Comparison of ENCODE assay signal across 8 cellular contexts in genomic region chr20:25623736-25624499, GRCh38. TPM values are rescaled to one million over a fixed set of nuclear protein-coding genes. Genes with fewer than 3 reads are reported as not detected.
DNase-seq lines count a peak whose midpoint lies in the region; ATAC-seq and TF ChIP-seq lines count a peak whose summit lies in the region.

A gene with protein sequence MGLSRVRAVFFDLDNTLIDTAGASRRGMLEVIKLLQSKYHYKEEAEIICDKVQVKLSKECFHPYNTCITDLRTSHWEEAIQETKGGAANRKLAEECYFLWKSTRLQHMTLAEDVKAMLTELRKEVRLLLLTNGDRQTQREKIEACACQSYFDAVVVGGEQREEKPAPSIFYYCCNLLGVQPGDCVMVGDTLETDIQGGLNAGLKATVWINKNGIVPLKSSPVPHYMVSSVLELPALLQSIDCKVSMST (minus strand): TSS chr20:25624014. CDS start chr20:25623948, 66 bp downstream.

- intact Hi-C loops in left ventricle myocardium superior (cut with micrococcal nuclease) (no loop called here), prostate gland (cut with DNase I) (loop anchor here (2.0 to 10.0 kb wide), 3 partner anchors 73 to 629 kb away; partner anchors contain the start of genes APMAP and ZNF337)

- TF ChIP-seq POLR2A in GM15510 (IDR thresholded peaks at IDR 0.05; ENCODE audit: borderline replicate concordance, extremely low read depth, insufficient read length) (peak; percentile 87), prostate gland (IDR thresholded peaks at IDR 0.05) (peak; percentile 70)

- DNase-seq in NCI-H146 treated with DMSO at 0.1 percent for 48 hours (lab: John Stamatoyannopoulos, UW; ENCODE audit: unreplicated experiment), result peak; percentile 96
- DNase-seq in T-helper 1 cell, result peak; percentile 70 to 93 (median 76)
- DNase-seq in amniotic stem cell (lab: John Stamatoyannopoulos, UW), result peak; percentile 99
- DNase-seq in left ventricle myocardium superior, result peak; percentile 98
- DNase-seq in prostate gland (ENCODE audit: low spot score), result peak; percentile 95

- WGBS in prostate gland, result 1% methylated on average over 61 of the region's 81 CpGs
- WGBS in urinary bladder, result under 1% methylated on average over 81 of the region's 81 CpGs

- peak within 1 kb of the TSS; percentile 62 to 86 for H3K4me3 ChIP-seq in prostate gland
- H3K4me3 ChIP-seq in urinary bladder (ENCODE audit: low read depth, low read length), result peak within 1 kb of the TSS; percentile 84

- H3K4me1 ChIP-seq in prostate gland (replicated peaks), result no peaks in the 10 kb centered on the region
- H3K4me1 ChIP-seq in urinary bladder (ENCODE audit: insufficient read depth), result no peaks in the 10 kb centered on the region

- no peaks in the 10 kb centered on the region for H3K9me3 ChIP-seq in prostate gland

- ATAC-seq in HG02884 (IDR thresholded peaks at IDR 0.05; ENCODE audit: unreplicated experiment) (peak; percentile 75), left ventricle myocardium superior (peak; percentile 95)

- TF ChIP-seq CTCF in prostate gland (IDR thresholded peaks at IDR 0.05), result no peak

- H3K36me3 ChIP-seq in prostate gland (no peaks in the 10 kb centered on the region), urinary bladder (ENCODE audit: insufficient read depth) (no peaks in the 10 kb centered on the region)

- peak within 1 kb of the TSS; percentile 84 to 94 for H3K27ac ChIP-seq in prostate gland
- H3K27ac ChIP-seq in urinary bladder (ENCODE audit: low read depth), result peak within 1 kb of the TSS; percentile 89

- H3K27me3 ChIP-seq in prostate gland (replicated peaks; ENCODE audit: insufficient read depth), result no peaks in the 10 kb centered on the region

RNA-seq across cellular contexts. Expression of the gene that starts here (rescaled TPM):
- total RNA-seq in left ventricle myocardium superior (3.6 TPM), prostate gland (1 to 10 TPM; 4.0 to 5.3 TPM), urinary bladder (8.9 TPM)
- 2.5 TPM for polyA plus RNA-seq in urinary bladder

Comparison
In these comparisons a context has a peak if more than half of its experiments do, and no peak if none do; other contexts are left out.
1. Peak in every context shown above with its lines: DNase-seq, ATAC-seq, H3K4me3 ChIP-seq and H3K27ac ChIP-seq.